17 cellular contexts compared by ENCODE assay signal in genomic region chr2:134944975-134945374, GRCh38.
"Had no signal": no experiment of that assay in that cellular context is flagged by ENCODE, and none has a peak within 500 bp of the region (broad histone marks: within the 10 kb centered on the region; RNA-seq: fewer than 3 reads in every experiment).

No MANE protein-coding gene starts in this region.

- H3K27me3 Mint-ChIP-seq: progenitor cell of endocrine pancreas, type B pancreatic cell had no signal

- DNase-seq: activated gamma-delta T cell; adrenal gland; central memory CD4-positive, alpha-beta T cell; dermis blood vessel endothelial cell; erythroblast; hypothalamus; kidney glomerular epithelial cell; midbrain; nucleus accumbens; SHP77; spleen; stimulated activated CD4-positive, alpha-beta T cell treated with anti-CD3 and anti-CD28 coated beads, Interleukin-1b, Interleukin-23, amount 100 ng/mL, for 48 hours; stimulated activated naive CD4-positive, alpha-beta T cell treated with Interleukin-2 at 50 U/mL for 16 hours had no signal

- H3K27ac Mint-ChIP-seq: progenitor cell of endocrine pancreas, type B pancreatic cell had no signal

- ATAC-seq: activated CD4-positive, CD25-positive, alpha-beta regulatory T cell treated with anti-CD3 and anti-CD28 coated beads, Interleukin-2, amount 50 U/mL, for 24 hours; sciatic nerve had no signal

- H3K4me3 Mint-ChIP-seq: type B pancreatic cell had no signal

- H3K9me3 Mint-ChIP-seq: type B pancreatic cell had no signal
